In the genomic region with DNA sequence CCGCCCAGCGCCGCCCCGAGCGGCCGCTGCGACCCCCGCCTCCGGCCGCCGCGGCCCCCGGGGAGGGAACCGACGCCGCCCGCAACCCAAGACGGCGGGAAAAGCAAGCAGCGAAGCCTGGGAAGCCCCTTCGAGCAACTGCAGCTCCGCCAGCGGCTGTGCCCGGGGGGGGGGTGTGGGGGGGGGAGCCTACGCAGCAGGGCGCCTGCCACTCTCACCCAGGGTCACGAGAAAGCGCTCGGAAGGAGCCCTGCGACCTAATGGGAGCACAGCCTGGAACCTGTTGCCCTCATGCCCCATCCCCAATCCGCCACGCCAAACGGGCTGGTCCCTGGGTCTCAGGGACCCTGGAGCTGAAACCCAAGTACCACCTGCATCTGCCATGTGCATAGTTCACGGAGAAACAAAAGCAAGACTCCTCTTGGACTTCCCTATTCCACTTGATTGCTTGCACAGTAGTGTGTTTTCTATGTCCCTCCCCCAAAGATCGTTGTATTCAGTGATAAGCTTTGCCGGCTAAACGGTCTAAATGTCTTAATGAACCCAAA, we compare ENCODE assay signal across 8 cellular contexts. TPM values are rescaled to one million over a fixed set of nuclear protein-coding genes. Genes with fewer than 3 reads are reported as not detected.
DNase-seq lines count a peak whose midpoint lies in the region; ATAC-seq, FAIRE-seq and TF ChIP-seq lines count a peak whose summit lies in the region.

No MANE protein-coding gene starts in this region.

- H3K4me3 ChIP-seq in DOHH2 (ENCODE audit: low read length) (peak overlapping the region; percentile 65), WERI-Rb-1 (ENCODE audit: low read depth, low read length) (peak overlapping the region; percentile 54), left ventricle myocardium inferior (peak overlapping the region; percentile 76), tibial artery (peak overlapping the region; percentile 62 to 64), kidney (ENCODE audit: low read length in 2 of 2) (peak overlapping the region in 1 of 2 donors; percentile 44)

- peaks cover 50% of the 10 kb centered on the region for H3K4me1 ChIP-seq in DOHH2 (ENCODE audit: control insufficient read depth, low read length)
- H3K4me1 ChIP-seq in left ventricle myocardium inferior = peaks cover 30% of the 10 kb centered on the region
- H3K4me1 ChIP-seq in tibial artery = peaks cover 3 to 12% (median 8%) of the 10 kb centered on the region in 4 donors
- peaks cover 0 to 3% of the 10 kb centered on the region in 2 donors for H3K4me1 ChIP-seq in kidney (ENCODE audit: control insufficient read depth in 1 of 2, insufficient read depth in 1 of 2, low read depth in 1 of 2, low read length in 2 of 2)

- H3K36me3 ChIP-seq in DOHH2 (ENCODE audit: control insufficient read depth, low read length) (no peaks in the 10 kb centered on the region), WERI-Rb-1 (no peaks in the 10 kb centered on the region), left ventricle myocardium inferior (no peaks in the 10 kb centered on the region), tibial artery (no peaks in the 10 kb centered on the region), kidney (ENCODE audit: control insufficient read depth in 1 of 2, insufficient read depth in 2 of 2, low read length in 2 of 2) (no peaks in the 10 kb centered on the region)

- no peak for DNase-seq in WERI-Rb-1
- no peak for DNase-seq in left ventricle myocardium inferior
- no peak for DNase-seq in tibial artery
- no peak for DNase-seq in urothelium cell line (ENCODE audit: low spot score)
- no peak for DNase-seq in kidney
- no peak for DNase-seq in HuH-7.5 (ENCODE audit: low spot score)

- peak overlapping the region; percentile 68 for H3K4me2 ChIP-seq in DOHH2 (ENCODE audit: low read length)

- H3K27ac ChIP-seq in DOHH2 (ENCODE audit: low read depth, low read length) (peak overlapping the region; percentile 15; the same call in 1 of the 2 replicates), WERI-Rb-1 (no peak overlapping the region), left ventricle myocardium inferior (replicated peaks) (peak overlapping the region; percentile 95), tibial artery (peak overlapping the region; percentile 76 to 89), kidney (ENCODE audit: low read depth in 2 of 2, low read length in 2 of 2) (no peak overlapping the region)

- TF ChIP-seq CTCF in DOHH2 (IDR thresholded peaks at IDR 0.05; ENCODE audit: low read depth, low read length, poor library complexity, severe bottlenecking) (no peak), WERI-Rb-1 (IDR thresholded peaks at IDR 0.05; ENCODE audit: low read depth, low read length) (no peak), left ventricle myocardium inferior (IDR thresholded peaks at IDR 0.05; ENCODE audit: borderline replicate concordance) (no peak), tibial artery (IDR thresholded peaks at IDR 0.05) (no peak), kidney (IDR thresholded peaks at IDR 0.05; ENCODE audit: borderline replicate concordance, extremely low read depth, insufficient read depth) (no peak)

- H3K79me2 ChIP-seq in DOHH2 (ENCODE audit: control insufficient read depth, low read length) = no peaks in the 10 kb centered on the region; the same call in 1 of the 2 replicates

- FAIRE-seq in urothelium cell line (lab: Jason Lieb, UNC) (no peak), kidney (lab: Jason Lieb, UNC) (no peak)

- peak; percentile 8 for ATAC-seq in HG02678 (IDR thresholded peaks at IDR 0.05; ENCODE audit: unreplicated experiment)

- H3K9me3 ChIP-seq in DOHH2 (ENCODE audit: control insufficient read depth, insufficient read depth, low read length) (no peaks in the 10 kb centered on the region), WERI-Rb-1 (ENCODE audit: severe bottlenecking) (no peaks in the 10 kb centered on the region), left ventricle myocardium inferior (replicated peaks) (no peaks in the 10 kb centered on the region), tibial artery (no peaks in the 10 kb centered on the region), kidney (ENCODE audit: control insufficient read depth in 1 of 2, low read length in 2 of 2) (no peaks in the 10 kb centered on the region)

- H3K9me2 ChIP-seq in DOHH2 (replicated peaks; ENCODE audit: control insufficient read depth, low read length) = no peaks in the 10 kb centered on the region

- intact Hi-C loops in left ventricle myocardium inferior (cut with micrococcal nuclease) = no loop called here
- intact Hi-C loops in tibial artery (cut with DNase I; ENCODE audit: low total_unique reads) = no loop called here
- intact Hi-C loops in kidney (cut with DNase I) = no loop called here

- no peaks in the 10 kb centered on the region for H3K27me3 ChIP-seq in DOHH2 (ENCODE audit: control insufficient read depth, low read length)
- peaks cover 16% of the 10 kb centered on the region for H3K27me3 ChIP-seq in WERI-Rb-1 (ENCODE audit: insufficient read depth, low read depth, severe bottlenecking)
- no peaks in the 10 kb centered on the region for H3K27me3 ChIP-seq in left ventricle myocardium inferior (ENCODE audit: low read depth)
- H3K27me3 ChIP-seq in tibial artery = no peaks in the 10 kb centered on the region

- no peaks in the 10 kb centered on the region for H4K20me1 ChIP-seq in DOHH2 (ENCODE audit: control insufficient read depth, insufficient read depth, low read depth, low read length)

- H3K9ac ChIP-seq in kidney (ENCODE audit: low read length in 2 of 2) = no peak overlapping the region

- H3F3A ChIP-seq in DOHH2 (ENCODE audit: control insufficient read depth, insufficient read depth) = no peaks in the 10 kb centered on the region

RNA-seq across cellular contexts. Expression of gene GAB3, which starts 0.3 kb away (rescaled TPM):
- total RNA-seq in left ventricle myocardium inferior (14.8 TPM), kidney (6.4 TPM)
- polyA plus RNA-seq in kidney (ENCODE audit: insufficient read depth, low read depth, low replicate concordance) = 0.95 TPM

RNA-seq across cellular contexts. Expression of gene DKC1, which starts 11.5 kb away (rescaled TPM):
- total RNA-seq in left ventricle myocardium inferior (18.0 TPM), kidney (35.7 TPM)
- 21.7 TPM for polyA plus RNA-seq in kidney (ENCODE audit: insufficient read depth, low read depth, low replicate concordance)

RNA-seq across cellular contexts. Expression of gene MPP1, which starts 54.1 kb away (rescaled TPM):
- total RNA-seq in left ventricle myocardium inferior = 32.9 TPM
- total RNA-seq in kidney = 47.0 TPM
- 76.4 TPM for polyA plus RNA-seq in kidney (ENCODE audit: insufficient read depth, low read depth, low replicate concordance)

Comparison
In these comparisons a context has a peak if more than half of its experiments do, and no peak if none do; other contexts are left out.
1. H3K27ac ChIP-seq: peak in DOHH2 (single experiment), left ventricle myocardium inferior (single experiment) and tibial artery (2 of 2); none in WERI-Rb-1 (single experiment) and kidney (0 of 2).